In genomic region chr20:49618289-49618688, GRCh38 we compare ENCODE assay signal across 1 cellular context.
TF ChIP-seq lines count a peak whose summit lies in the region.

No MANE protein-coding gene starts in this region.

TF ChIP-seq in K562, 482 proteins besides CTCF, POLR2A, EP300 and RAD21 (continued from another document):
- TF ChIP-seq PBX2 (CRISPR knock-in tag; IDR thresholded peaks at IDR 0.05; ENCODE audit: low read depth) (no peak), PBX2 (tag; conservative IDR thresholded peaks at IDR 0.05; ENCODE audit: low read depth) (peak; percentile 77), MITF (IDR thresholded peaks at IDR 0.05) (no peak), ZNF12 (CRISPR knock-in tag; IDR thresholded peaks at IDR 0.05) (no peak), FOSL1 (tag; conservative IDR thresholded peaks at IDR 0.05) (no peak), MEIS2 (IDR thresholded peaks at IDR 0.05; ENCODE audit: partially characterized antibody) (peak; percentile 63), ZNF280B (CRISPR knock-in tag; IDR thresholded peaks at IDR 0.05) (no peak), U2AF1 (optimal IDR thresholded peaks at IDR 0.05; ENCODE audit: low read depth, low read length) (no peak), SMARCB1 (IDR thresholded peaks at IDR 0.05; ENCODE audit: insufficient read length, low read depth) (no peak), TCF3 (CRISPR knock-in tag; IDR thresholded peaks at IDR 0.05) (no peak)
